1 cellular context compared by ENCODE assay signal in genomic region chr4:73527196-73527595, GRCh38.
A peak's percentile ranks its signal among the peaks of the same experiment; 100 is the strongest.
TF ChIP-seq lines count a peak whose summit lies in the region.

No MANE protein-coding gene starts in this region.

TF ChIP-seq in GM12878, 131 proteins besides CTCF, POLR2A, EP300 and RAD21 (continued from another document):
- no peak for TF ChIP-seq ZBTB11 (CRISPR knock-in tag; IDR thresholded peaks at IDR 0.05)
- TF ChIP-seq BRCA1 (IDR thresholded peaks at IDR 0.05; ENCODE audit: low read depth, low read length) = no peak
- no peak for TF ChIP-seq ZBED1 (IDR thresholded peaks at IDR 0.05; ENCODE audit: borderline replicate concordance)
- no peak for TF ChIP-seq KDM1A (IDR thresholded peaks at IDR 0.05; ENCODE audit: borderline replicate concordance)
- no peak for TF ChIP-seq EGR1 (IDR thresholded peaks at IDR 0.05; ENCODE audit: borderline replicate concordance in 1 of 2, low read depth in 2 of 2, low read length in 2 of 2)
- TF ChIP-seq ZNF24 (IDR thresholded peaks at IDR 0.05) = peak; percentile 84
- no peak for TF ChIP-seq LARP7 (IDR thresholded peaks at IDR 0.05)
